ENCODE assay signal across 9 cellular contexts in the genomic region with DNA sequence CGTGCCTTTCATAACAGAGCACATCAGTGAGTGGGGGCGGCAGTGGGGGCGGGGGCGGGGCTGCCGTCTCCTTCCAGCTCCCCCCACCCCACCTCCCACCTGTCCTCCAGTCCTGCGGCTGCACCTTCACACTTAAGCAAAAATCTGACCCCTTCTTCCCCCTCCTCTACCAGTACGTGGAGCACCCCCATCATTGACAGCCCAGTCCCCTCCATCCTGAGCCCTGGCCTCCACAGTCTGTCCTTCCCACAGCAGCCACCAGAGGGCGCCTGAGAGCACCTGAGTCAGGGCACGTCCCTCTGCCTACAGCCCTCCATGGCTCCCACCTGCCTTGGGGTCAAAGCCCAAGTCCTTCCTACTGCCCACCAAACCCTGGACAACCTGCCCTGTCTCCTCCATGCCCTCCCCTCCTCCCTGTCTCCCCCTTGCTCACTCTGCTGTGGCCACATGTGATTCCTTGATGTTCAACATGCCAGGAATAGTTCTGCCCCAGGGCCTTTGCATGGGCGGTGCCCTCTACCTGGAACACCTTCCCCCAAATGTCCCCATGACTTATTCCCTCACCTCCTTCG. TPM values are rescaled to one million over a fixed set of nuclear protein-coding genes. Genes with fewer than 3 reads are reported as not detected.
DNase-seq lines count a peak whose midpoint lies in the region; ATAC-seq and TF ChIP-seq lines count a peak whose summit lies in the region.
"Had no signal": no experiment of that assay in that cellular context is flagged by ENCODE, and none has a peak within 500 bp of the region (broad histone marks: within the 10 kb centered on the region; RNA-seq: fewer than 3 reads in every experiment).

No MANE protein-coding gene starts in this region.

- no peak for TF ChIP-seq POLR2A in breast epithelium (IDR thresholded peaks at IDR 0.05)

- ATAC-seq in memory B cell (ENCODE audit: low read depth) (peak; percentile 33), GM18870 (IDR thresholded peaks at IDR 0.05; ENCODE audit: unreplicated experiment) (no peak)

- no peaks in the 10 kb centered on the region for H3K9me3 Mint-ChIP-seq in memory B cell

- no peaks in the 10 kb centered on the region for H3K9me3 ChIP-seq in breast epithelium

- H3K27me3 Mint-ChIP-seq in memory B cell: peaks cover 1% of the 10 kb centered on the region

- no peak overlapping the region for H3K27ac Mint-ChIP-seq in memory B cell

- H3K27me3 ChIP-seq in HL-60 (ENCODE audit: insufficient read depth, poor library complexity, severe bottlenecking) (peaks cover 6% of the 10 kb centered on the region), breast epithelium (peaks cover 5 to 51% of the 10 kb centered on the region in 2 donors)

- no peak overlapping the region for H3K4me3 ChIP-seq in HL-60 (replicated peaks; ENCODE audit: insufficient read depth, low read length)
- H3K4me3 ChIP-seq in WI38 (ENCODE audit: low read depth, low read length): no peak overlapping the region
- no peak overlapping the region for H3K4me3 ChIP-seq in breast epithelium

- H3K27ac ChIP-seq in C4-2B (no peak overlapping the region), HL-60 (replicated peaks) (no peak overlapping the region), breast epithelium (no peak overlapping the region)

- peak; percentile 83 for TF ChIP-seq CTCF in C4-2B (conservative IDR thresholded peaks at IDR 0.05)
- TF ChIP-seq CTCF in HL-60 (IDR thresholded peaks at IDR 0.05; ENCODE audit: insufficient read depth, low read length): peak; percentile 77
- peak; percentile 68 for TF ChIP-seq CTCF in WI38 (IDR thresholded peaks at IDR 0.05; ENCODE audit: low read depth, low read length)
- peak in 2 of 3 donors; percentile 28 to 38 for TF ChIP-seq CTCF in breast epithelium (IDR thresholded peaks at IDR 0.05)

- H3K36me3 Mint-ChIP-seq in memory B cell: peaks cover 3% of the 10 kb centered on the region

- H3K36me3 ChIP-seq in breast epithelium: no peaks in the 10 kb centered on the region

- intact Hi-C loops in breast epithelium (cut with DNase I; ENCODE audit: low total_unique reads): no loop called here

- no peaks in the 10 kb centered on the region for H3K4me1 ChIP-seq in breast epithelium

- peak in 1 of 2 experiments; percentile 62 for DNase-seq in HL-60 (ENCODE audit: low read depth in 1 of 2, low spot score in 1 of 2)
- DNase-seq in breast epithelium (ENCODE audit: low spot score in 2 of 2): no peak
- DNase-seq in memory B cell (ENCODE audit: low spot score in 2 of 2): peak; percentile 76 to 81
- DNase-seq in stimulated activated CD8-positive, alpha-beta memory T cell treated with anti-CD3 and anti-CD28 coated beads, Interleukin-4, amount 100 ng/mL, for 4 hours (ENCODE audit: low read depth in 2 of 2, low spot score in 1 of 2): peak; percentile 21 to 58
- no peak for DNase-seq in OCI-M2 (lab: John Stamatoyannopoulos, UW; ENCODE audit: unreplicated experiment)

- H3K4me1 Mint-ChIP-seq in memory B cell: peaks cover 6% of the 10 kb centered on the region

- peak overlapping the region; percentile 52 for H3K4me3 Mint-ChIP-seq in memory B cell

RNA-seq across cellular contexts. Expression of gene EBI3, which starts 4.0 kb away (rescaled TPM):
- 10 to 100 TPM in 1 of 3 donors, 1 to 10 TPM in 1, under 1 TPM in 1; 0.66 to 12.6 (median 8.2) TPM for total RNA-seq in breast epithelium

RNA-seq across cellular contexts. Expression of gene YJU2, which starts 13.5 kb away (rescaled TPM):
- total RNA-seq in breast epithelium: 10 to 100 TPM; 18.9 to 24.6 (median 24.4) TPM

RNA-seq across cellular contexts. Expression of gene SHD, which starts 45.7 kb away (rescaled TPM):
- total RNA-seq in breast epithelium: not detected
- total RNA-seq: renal cortical epithelial cell had no signal

RNA-seq across cellular contexts. Expression of gene ANKRD24, which starts 50.9 kb away (rescaled TPM):
- 1 to 10 TPM in 1 of 3 donors, under 1 TPM in 2; 0.80 to 3.2 (median 0.98) TPM for total RNA-seq in breast epithelium

RNA-seq across cellular contexts. Expression of gene SIRT6, which starts 51.0 kb away (rescaled TPM):
- 10 to 100 TPM; 21.5 to 29.8 (median 25.6) TPM for total RNA-seq in breast epithelium

Comparison
In these comparisons a context has a peak if more than half of its experiments do, and no peak if none do; other contexts are left out.
1. CTCF ChIP-seq: peak in every context shown above with its lines; median percentile 83 in C4-2B; 77 in HL-60; 68 in WI38; 33 in breast epithelium.
2. DNase-seq: peak in memory B cell (2 of 2) and stimulated activated CD8-positive, alpha-beta memory T cell treated with anti-CD3 and anti-CD28 coated beads, Interleukin-4, amount 100 ng/mL, for 4 hours (2 of 2); none in breast epithelium (0 of 2) and OCI-M2 (single experiment).